Comparison of ENCODE assay signal across 18 cellular contexts in genomic region chr3:186024210-186024609, GRCh38.
A peak's percentile ranks its signal among the peaks of the same experiment; 100 is the strongest.
DNase-seq lines count a peak whose midpoint lies in the region; ATAC-seq and TF ChIP-seq lines count a peak whose summit lies in the region.
"Had no signal": no experiment of that assay in that cellular context is flagged by ENCODE, and none has a peak within 500 bp of the region (broad histone marks: within the 10 kb centered on the region; RNA-seq: fewer than 3 reads in every experiment).

No MANE protein-coding gene starts in this region.

- CTCF ChIA-PET in activated CD8-positive, alpha-beta T cell treated with anti-CD3 and anti-CD28 coated beads, Interleukin-2, amount 10 ng/mL, durations not matched to agents 7 days and 5 days (lab: Charles Lee): interaction anchor here (1.2 kb wide), 1 partner anchor 22 kb away, joined by 3 read pairs; no protein-coding TSS in a partner anchor

- no peaks in the 10 kb centered on the region for H3K4me1 Mint-ChIP-seq in activated CD8-positive, alpha-beta T cell treated with anti-CD3 and anti-CD28 coated beads, Interleukin-2, amount 10 ng/mL, durations not matched to agents 7 days and 5 days (ENCODE audit: low read depth)
- H3K4me1 Mint-ChIP-seq: activated naive CD4-positive, alpha-beta T cell treated with anti-CD3 and anti-CD28 coated beads, Interleukin-2, amount 50 U/mL, for 24 hours; nephron progenitor cell had no signal

- intact Hi-C loops in left ventricle myocardium superior (cut with micrococcal nuclease): no loop called here
- intact Hi-C loops in gastrocnemius medialis (cut with DNase I; ENCODE audit: low total_unique reads): no loop called here

- no peak for TF ChIP-seq CTCF in choroid plexus epithelial cell (conservative IDR thresholded peaks at IDR 0.05; ENCODE audit: low read depth, low read length)
- TF ChIP-seq CTCF in gastrocnemius medialis (IDR thresholded peaks at IDR 0.05 in 4 of 5, conservative IDR thresholded peaks at IDR 0.05 in 1 of 5): no peak

- in situ Hi-C loops in G401 (cut with HindIII; ENCODE audit: low sequenced_read_pairs): no loop called here
- in situ Hi-C loops in gastrocnemius medialis (cut with MboI; ENCODE audit: low sequenced_read_pairs in 4 of 4): no loop called here

- no peak for TF ChIP-seq POLR2A in gastrocnemius medialis (IDR thresholded peaks at IDR 0.05)

- H3K27me3 ChIP-seq in gastrocnemius medialis: no peaks in the 10 kb centered on the region

- no peak overlapping the region for H3K4me3 Mint-ChIP-seq in activated CD8-positive, alpha-beta T cell treated with anti-CD3 and anti-CD28 coated beads, Interleukin-2, amount 10 ng/mL, durations not matched to agents 7 days and 5 days
- H3K4me3 Mint-ChIP-seq: activated naive CD4-positive, alpha-beta T cell treated with anti-CD3 and anti-CD28 coated beads, Interleukin-2, amount 50 U/mL, for 24 hours; memory B cell; nephron progenitor cell; stimulated activated effector memory CD8-positive, alpha-beta T cell treated with anti-CD3 and anti-CD28 coated beads, Interleukin-12 subunit alpha, Interleukin-12 subunit beta, amount 100 ng/mL, for 72 hours; T-helper 1 cell treated with Interleukin-12 subunit alpha and Interleukin-12 subunit beta and Interleukin-4 antibody, amounts not matched to agents 30 μg/mL and 1 μg/mL, for 36 hours had no signal

- no peaks in the 10 kb centered on the region for H3K36me3 Mint-ChIP-seq in activated CD8-positive, alpha-beta T cell treated with anti-CD3 and anti-CD28 coated beads, Interleukin-2, amount 10 ng/mL, durations not matched to agents 7 days and 5 days (ENCODE audit: low read depth)
- H3K36me3 Mint-ChIP-seq: activated naive CD4-positive, alpha-beta T cell treated with anti-CD3 and anti-CD28 coated beads, Interleukin-2, amount 50 U/mL, for 24 hours; memory B cell; stimulated activated effector memory CD8-positive, alpha-beta T cell treated with anti-CD3 and anti-CD28 coated beads, Interleukin-12 subunit alpha, Interleukin-12 subunit beta, amount 100 ng/mL, for 72 hours had no signal

- peaks cover 33% of the 10 kb centered on the region for H3K27me3 Mint-ChIP-seq in activated CD8-positive, alpha-beta T cell treated with anti-CD3 and anti-CD28 coated beads, Interleukin-2, amount 10 ng/mL, durations not matched to agents 7 days and 5 days (ENCODE audit: low read depth)
- H3K27me3 Mint-ChIP-seq: memory B cell had no signal

- DNase-seq in G401 (ENCODE audit: low spot score): peak; percentile 56
- DNase-seq in choroid plexus epithelial cell (ENCODE audit: low read depth): peak; percentile 23
- DNase-seq in left ventricle myocardium superior: peak; percentile 59
- DNase-seq in gastrocnemius medialis: peak; percentile 3 to 14
- DNase-seq in activated CD8-positive, alpha-beta T cell treated with anti-CD3 and anti-CD28 coated beads, Interleukin-2, amount 10 ng/mL, durations not matched to agents 7 days and 5 days: no peak
- no peak for DNase-seq in germinal center (ENCODE audit: low spot score)
- DNase-seq in NCI-H187 treated with DMSO at 0.1 percent for 48 hours (lab: John Stamatoyannopoulos, UW): no peak
- DNase-seq in DMS53 treated with DMSO at 0.1 percent for 48 hours (lab: John Stamatoyannopoulos, UW; ENCODE audit: unreplicated experiment): no peak
- DNase-seq: effector CD8-positive, alpha-beta T cell; KBM-7; NCI-H1105; NCI-H2227 treated with DMSO at 0.1 percent for 48 hours; nephron progenitor cell had no signal

- no peaks in the 10 kb centered on the region for H3K9me3 Mint-ChIP-seq in activated CD8-positive, alpha-beta T cell treated with anti-CD3 and anti-CD28 coated beads, Interleukin-2, amount 10 ng/mL, durations not matched to agents 7 days and 5 days (ENCODE audit: insufficient read depth)
- H3K9me3 Mint-ChIP-seq: activated naive CD4-positive, alpha-beta T cell treated with anti-CD3 and anti-CD28 coated beads, Interleukin-2, amount 50 U/mL, for 24 hours; memory B cell; stimulated activated effector memory CD8-positive, alpha-beta T cell treated with anti-CD3 and anti-CD28 coated beads, Interleukin-12 subunit alpha, Interleukin-12 subunit beta, amount 100 ng/mL, for 72 hours; T-helper 1 cell treated with Interleukin-12 subunit alpha and Interleukin-12 subunit beta and Interleukin-4 antibody, amounts not matched to agents 30 μg/mL and 1 μg/mL, for 36 hours had no signal

- ATAC-seq in left ventricle myocardium superior: peak; percentile 84
- ATAC-seq in gastrocnemius medialis: no peak
- ATAC-seq in activated CD8-positive, alpha-beta T cell treated with anti-CD3 and anti-CD28 coated beads, Interleukin-2, amount 10 ng/mL, durations not matched to agents 7 days and 5 days: no peak

- H3K9me3 ChIP-seq in gastrocnemius medialis: no peaks in the 10 kb centered on the region

- H3K36me3 ChIP-seq in gastrocnemius medialis: no peaks in the 10 kb centered on the region

- H3K27ac Mint-ChIP-seq in activated CD8-positive, alpha-beta T cell treated with anti-CD3 and anti-CD28 coated beads, Interleukin-2, amount 10 ng/mL, durations not matched to agents 7 days and 5 days: no peak overlapping the region
- H3K27ac Mint-ChIP-seq: activated naive CD4-positive, alpha-beta T cell treated with anti-CD3 and anti-CD28 coated beads, Interleukin-2, amount 50 U/mL, for 24 hours; memory B cell; nephron progenitor cell; stimulated activated effector memory CD8-positive, alpha-beta T cell treated with anti-CD3 and anti-CD28 coated beads, Interleukin-12 subunit alpha, Interleukin-12 subunit beta, amount 100 ng/mL, for 72 hours; T-helper 1 cell treated with Interleukin-12 subunit alpha and Interleukin-12 subunit beta and Interleukin-4 antibody, amounts not matched to agents 30 μg/mL and 1 μg/mL, for 36 hours had no signal

- H3K27ac ChIP-seq in gastrocnemius medialis: peak overlapping the region in 3 of 4 donors; percentile 2 to 55 (median 29)

- H3K4me1 ChIP-seq in gastrocnemius medialis: peaks cover 0 to 3% of the 10 kb centered on the region in 2 donors

- H3K4me3 ChIP-seq in choroid plexus epithelial cell (ENCODE audit: low read depth, low read length) (no peak overlapping the region), gastrocnemius medialis (no peak overlapping the region)
- H3K4me3 ChIP-seq: skin epidermis had no signal

- POLR2A ChIA-PET in activated CD8-positive, alpha-beta T cell treated with anti-CD3 and anti-CD28 coated beads, Interleukin-2, amount 10 ng/mL, durations not matched to agents 7 days and 5 days (lab: Charles Lee): no interaction called here

Comparison
In these comparisons a context has a peak if more than half of its experiments do, and no peak if none do; other contexts are left out.
1. DNase-seq: peak in G401 (single experiment), choroid plexus epithelial cell (single experiment), left ventricle myocardium superior (single experiment) and gastrocnemius medialis (2 of 2); none in activated CD8-positive, alpha-beta T cell treated with anti-CD3 and anti-CD28 coated beads, Interleukin-2, amount 10 ng/mL, durations not matched to agents 7 days and 5 days (single experiment), germinal center (single experiment), NCI-H187 treated with DMSO at 0.1 percent for 48 hours (single experiment) and DMS53 treated with DMSO at 0.1 percent for 48 hours (single experiment).